Comparison of ENCODE assay signal across 24 cellular contexts in genomic region chr1:65398083-65398482, GRCh38. TPM values are rescaled to one million over a fixed set of nuclear protein-coding genes. Genes with fewer than 3 reads are reported as not detected.
DNase-seq lines count a peak whose midpoint lies in the region; ATAC-seq and TF ChIP-seq lines count a peak whose summit lies in the region.
"Had no signal": no experiment of that assay in that cellular context is flagged by ENCODE, and none has a peak within 500 bp of the region (broad histone marks: within the 10 kb centered on the region; RNA-seq: fewer than 3 reads in every experiment).

No MANE protein-coding gene starts in this region.

- no peak for ATAC-seq in activated naive CD8-positive, alpha-beta T cell treated with anti-CD3 and anti-CD28 coated beads, Interleukin-2, amount 10 ng/mL, durations not matched to agents 7 days and 5 days (ENCODE audit: low read depth)
- no peak for ATAC-seq in activated naive CD8-positive, alpha-beta T cell treated with anti-CD3 and anti-CD28 coated beads, Interleukin-2, amount 50 U/mL, for 24 hours
- peak; percentile 53 for ATAC-seq in activated T-helper 17 cell treated with anti-CD3 and anti-CD28 coated beads, Interleukin-2, amount 50 U/mL, for 72 hours (replicated peaks)
- ATAC-seq in GM19455 (IDR thresholded peaks at IDR 0.05; ENCODE audit: unreplicated experiment) = no peak
- ATAC-seq: GM12878 had no signal

- no peaks in the 10 kb centered on the region for H3K27me3 Mint-ChIP-seq in activated naive CD8-positive, alpha-beta T cell treated with anti-CD3 and anti-CD28 coated beads, Interleukin-2, amount 10 ng/mL, durations not matched to agents 7 days and 5 days
- H3K27me3 Mint-ChIP-seq in activated naive CD8-positive, alpha-beta T cell treated with anti-CD3 and anti-CD28 coated beads, Interleukin-2, amount 50 U/mL, for 24 hours = no peaks in the 10 kb centered on the region
- H3K27me3 Mint-ChIP-seq in HFFc6 (ENCODE audit: insufficient read depth) = peaks cover 2% of the 10 kb centered on the region; the same call in 1 of the 2 replicates
- no peaks in the 10 kb centered on the region for H3K27me3 Mint-ChIP-seq in activated T-helper 17 cell treated with anti-CD3 and anti-CD28 coated beads, Interleukin-2, amount 50 U/mL, for 72 hours
- no peaks in the 10 kb centered on the region for H3K27me3 Mint-ChIP-seq in osteocyte (ENCODE audit: unreplicated experiment)
- H3K27me3 Mint-ChIP-seq: CD4-positive, alpha-beta T cell had no signal

- H3K4me3 Mint-ChIP-seq in activated naive CD8-positive, alpha-beta T cell treated with anti-CD3 and anti-CD28 coated beads, Interleukin-2, amount 10 ng/mL, durations not matched to agents 7 days and 5 days = no peak overlapping the region
- H3K4me3 Mint-ChIP-seq in activated naive CD8-positive, alpha-beta T cell treated with anti-CD3 and anti-CD28 coated beads, Interleukin-2, amount 50 U/mL, for 24 hours = no peak overlapping the region
- H3K4me3 Mint-ChIP-seq in HFFc6 (no peak overlapping the region), osteocyte (ENCODE audit: unreplicated experiment) (no peak overlapping the region)
- H3K4me3 Mint-ChIP-seq in activated T-helper 17 cell treated with anti-CD3 and anti-CD28 coated beads, Interleukin-2, amount 50 U/mL, for 72 hours = peak overlapping the region; percentile 10
- H3K4me3 Mint-ChIP-seq: CD4-positive, alpha-beta T cell had no signal

- TF ChIP-seq CTCF in HFFc6 (IDR thresholded peaks at IDR 0.05) (no peak), osteocyte (IDR thresholded peaks at IDR 0.05) (no peak)

- H3K4me1 Mint-ChIP-seq in activated naive CD8-positive, alpha-beta T cell treated with anti-CD3 and anti-CD28 coated beads, Interleukin-2, amount 10 ng/mL, durations not matched to agents 7 days and 5 days = peaks cover 42% of the 10 kb centered on the region
- peaks cover 29% of the 10 kb centered on the region for H3K4me1 Mint-ChIP-seq in activated naive CD8-positive, alpha-beta T cell treated with anti-CD3 and anti-CD28 coated beads, Interleukin-2, amount 50 U/mL, for 24 hours
- H3K4me1 Mint-ChIP-seq in HFFc6 (ENCODE audit: low read depth) = peaks cover 30% of the 10 kb centered on the region
- peaks cover 40% of the 10 kb centered on the region for H3K4me1 Mint-ChIP-seq in activated T-helper 17 cell treated with anti-CD3 and anti-CD28 coated beads, Interleukin-2, amount 50 U/mL, for 72 hours
- peaks cover 8% of the 10 kb centered on the region for H3K4me1 Mint-ChIP-seq in osteocyte (ENCODE audit: unreplicated experiment)

- H3K27ac Mint-ChIP-seq in activated naive CD8-positive, alpha-beta T cell treated with anti-CD3 and anti-CD28 coated beads, Interleukin-2, amount 10 ng/mL, durations not matched to agents 7 days and 5 days = peak overlapping the region; percentile 39
- H3K27ac Mint-ChIP-seq in activated naive CD8-positive, alpha-beta T cell treated with anti-CD3 and anti-CD28 coated beads, Interleukin-2, amount 50 U/mL, for 24 hours = no peak overlapping the region
- H3K27ac Mint-ChIP-seq in HFFc6 (peak overlapping the region; percentile 1; the same call in 1 of the 2 replicates), osteocyte (ENCODE audit: unreplicated experiment) (peak overlapping the region; percentile 2)
- H3K27ac Mint-ChIP-seq in activated T-helper 17 cell treated with anti-CD3 and anti-CD28 coated beads, Interleukin-2, amount 50 U/mL, for 72 hours = peak overlapping the region; percentile 66
- H3K27ac Mint-ChIP-seq: CD4-positive, alpha-beta T cell had no signal

- POLR2A ChIA-PET in activated naive CD8-positive, alpha-beta T cell treated with anti-CD3 and anti-CD28 coated beads, Interleukin-2, amount 10 ng/mL, durations not matched to agents 7 days and 5 days (lab: Charles Lee) = no interaction called here

- H3K36me3 Mint-ChIP-seq in activated naive CD8-positive, alpha-beta T cell treated with anti-CD3 and anti-CD28 coated beads, Interleukin-2, amount 10 ng/mL, durations not matched to agents 7 days and 5 days = peaks cover 9% of the 10 kb centered on the region
- H3K36me3 Mint-ChIP-seq in activated naive CD8-positive, alpha-beta T cell treated with anti-CD3 and anti-CD28 coated beads, Interleukin-2, amount 50 U/mL, for 24 hours (ENCODE audit: low read depth) = no peaks in the 10 kb centered on the region
- H3K36me3 Mint-ChIP-seq in HFFc6 (ENCODE audit: low read depth) (peaks cover 19% of the 10 kb centered on the region), osteocyte (ENCODE audit: unreplicated experiment) (peaks cover 65% of the 10 kb centered on the region)
- peaks cover 6% of the 10 kb centered on the region for H3K36me3 Mint-ChIP-seq in activated T-helper 17 cell treated with anti-CD3 and anti-CD28 coated beads, Interleukin-2, amount 50 U/mL, for 72 hours (ENCODE audit: low read depth)

- H3K9me3 Mint-ChIP-seq in activated naive CD8-positive, alpha-beta T cell treated with anti-CD3 and anti-CD28 coated beads, Interleukin-2, amount 10 ng/mL, durations not matched to agents 7 days and 5 days = no peaks in the 10 kb centered on the region
- no peaks in the 10 kb centered on the region for H3K9me3 Mint-ChIP-seq in activated naive CD8-positive, alpha-beta T cell treated with anti-CD3 and anti-CD28 coated beads, Interleukin-2, amount 50 U/mL, for 24 hours
- H3K9me3 Mint-ChIP-seq in HFFc6 (no peaks in the 10 kb centered on the region), osteocyte (ENCODE audit: unreplicated experiment) (no peaks in the 10 kb centered on the region)
- no peaks in the 10 kb centered on the region for H3K9me3 Mint-ChIP-seq in activated T-helper 17 cell treated with anti-CD3 and anti-CD28 coated beads, Interleukin-2, amount 50 U/mL, for 72 hours
- H3K9me3 Mint-ChIP-seq: CD4-positive, alpha-beta T cell had no signal

- no peak for DNase-seq in activated naive CD8-positive, alpha-beta T cell treated with anti-CD3 and anti-CD28 coated beads, Interleukin-2, amount 10 ng/mL, durations not matched to agents 7 days and 5 days
- no peak for DNase-seq in activated naive CD8-positive, alpha-beta T cell treated with anti-CD3 and anti-CD28 coated beads, Interleukin-2, amount 50 U/mL, for 24 hours
- no peak for DNase-seq in HFFc6
- no peak for DNase-seq in osteocyte (ENCODE audit: extremely low spot score, unreplicated experiment)
- DNase-seq in NCI-H1092 (lab: John Stamatoyannopoulos, UW) = no peak
- DNase-seq: ACHN; Caco-2; CD4-positive, alpha-beta T cell; DMS 273 treated with DMSO at 0.1 percent for 48 hours; DMS79 treated with DMSO at 0.1 percent for 48 hours; GM23248; HCEC 1CT; NCI-H1105 treated with DMSO at 0.1 percent for 48 hours; NCI-H1694; NCI-H2081; NCI-H2171; NCI-H345; NCI-H524; NCI-H774; NK-92 treated with Interleukin-12 subunit alpha and Interleukin-12 subunit beta, amount 100 ng/mL, for 24 hours; SHP77 treated with DMSO at 0.1 percent for 48 hours had no signal

RNA-seq across cellular contexts. Expression of gene LEPR, which starts 22.4 kb away (rescaled TPM):
- total RNA-seq in activated naive CD8-positive, alpha-beta T cell treated with anti-CD3 and anti-CD28 coated beads, Interleukin-2, amount 10 ng/mL, durations not matched to agents 7 days and 5 days = 1 to 10 TPM; 1.9 to 2.8 TPM
- 10 to 100 TPM; 13.5 to 24.8 (median 15.4) TPM for total RNA-seq in HFFc6 (2021; fragmentation: NEBNext Ultra II Directional; extraction: Animal tissue kit (Norgen Biotek cat#: 25700))
- 1 to 10 TPM; 4.6 to 9.2 TPM for total RNA-seq in activated T-helper 17 cell treated with anti-CD3 and anti-CD28 coated beads, Interleukin-2, amount 50 U/mL, for 72 hours
- 12.2 and 14.2 TPM in 2 replicates for total RNA-seq in osteocyte

RNA-seq across cellular contexts. Expression of gene LEPROT, which starts 22.4 kb away (rescaled TPM):
- total RNA-seq in activated naive CD8-positive, alpha-beta T cell treated with anti-CD3 and anti-CD28 coated beads, Interleukin-2, amount 10 ng/mL, durations not matched to agents 7 days and 5 days = 10 to 100 TPM; 25.9 to 27.5 TPM
- total RNA-seq in HFFc6 (2021; fragmentation: NEBNext Ultra II Directional; extraction: Animal tissue kit (Norgen Biotek cat#: 25700)) = 100 to 1,000 TPM; 100 to 124 (median 108) TPM
- total RNA-seq in activated T-helper 17 cell treated with anti-CD3 and anti-CD28 coated beads, Interleukin-2, amount 50 U/mL, for 72 hours = 10 to 100 TPM; 29.6 to 33.4 TPM
- 158 and 171 TPM in 2 replicates for total RNA-seq in osteocyte
